In the genomic region with DNA sequence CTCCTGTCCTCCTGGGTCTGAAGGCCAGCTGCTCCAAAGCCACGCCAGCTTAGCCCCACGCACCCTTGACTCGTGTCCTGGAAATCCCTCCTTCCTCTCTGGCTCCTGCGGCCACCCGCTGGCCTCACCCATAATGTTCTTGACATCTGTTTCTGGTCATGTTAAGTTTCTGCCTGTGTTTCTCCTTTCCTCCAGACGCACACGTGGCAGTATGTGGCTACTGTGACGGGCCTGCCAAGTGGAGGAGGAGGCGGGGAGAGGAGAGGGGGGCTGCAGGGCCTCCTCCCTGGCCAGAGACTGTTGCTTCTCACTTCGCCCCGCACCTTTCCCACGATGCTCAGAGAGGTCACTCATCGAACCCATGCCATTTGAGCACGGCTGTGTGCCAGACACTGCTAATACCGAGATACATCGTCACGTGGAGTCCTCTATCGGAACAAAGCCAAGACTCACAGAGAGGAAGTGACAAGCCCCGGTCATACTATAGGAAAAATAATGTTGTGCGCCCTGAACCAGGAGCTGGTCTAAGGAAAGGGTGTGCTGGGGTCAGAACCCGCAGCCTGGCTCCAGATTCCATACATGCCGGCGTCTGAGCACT, we compare ENCODE assay signal across 1 cellular context.
TF ChIP-seq lines count a peak whose summit lies in the region.

No MANE protein-coding gene starts in this region.

TF ChIP-seq in HCT116, 20 proteins besides CTCF, POLR2A, EP300 and RAD21 (continued from another document):
- TF ChIP-seq, protein P1, sequence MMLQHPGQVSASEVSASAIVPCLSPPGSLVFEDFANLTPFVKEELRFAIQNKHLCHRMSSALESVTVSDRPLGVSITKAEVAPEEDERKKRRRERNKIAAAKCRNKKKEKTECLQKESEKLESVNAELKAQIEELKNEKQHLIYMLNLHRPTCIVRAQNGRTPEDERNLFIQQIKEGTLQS (IDR thresholded peaks at IDR 0.05): no peak
- TF ChIP-seq TCF7L2 (IDR thresholded peaks at IDR 0.05; ENCODE audit: borderline replicate concordance, extremely low read depth, insufficient read depth, insufficient read length): no peak
- TF ChIP-seq, protein P2, sequence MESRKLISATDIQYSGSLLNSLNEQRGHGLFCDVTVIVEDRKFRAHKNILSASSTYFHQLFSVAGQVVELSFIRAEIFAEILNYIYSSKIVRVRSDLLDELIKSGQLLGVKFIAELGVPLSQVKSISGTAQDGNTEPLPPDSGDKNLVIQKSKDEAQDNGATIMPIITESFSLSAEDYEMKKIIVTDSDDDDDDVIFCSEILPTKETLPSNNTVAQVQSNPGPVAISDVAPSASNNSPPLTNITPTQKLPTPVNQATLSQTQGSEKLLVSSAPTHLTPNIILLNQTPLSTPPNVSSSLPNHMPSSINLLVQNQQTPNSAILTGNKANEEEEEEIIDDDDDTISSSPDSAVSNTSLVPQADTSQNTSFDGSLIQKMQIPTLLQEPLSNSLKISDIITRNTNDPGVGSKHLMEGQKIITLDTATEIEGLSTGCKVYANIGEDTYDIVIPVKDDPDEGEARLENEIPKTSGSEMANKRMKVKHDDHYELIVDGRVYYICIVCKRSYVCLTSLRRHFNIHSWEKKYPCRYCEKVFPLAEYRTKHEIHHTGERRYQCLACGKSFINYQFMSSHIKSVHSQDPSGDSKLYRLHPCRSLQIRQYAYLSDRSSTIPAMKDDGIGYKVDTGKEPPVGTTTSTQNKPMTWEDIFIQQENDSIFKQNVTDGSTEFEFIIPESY (IDR thresholded peaks at IDR 0.05; ENCODE audit: extremely low read depth, insufficient replicate concordance, low read length): no peak
- TF ChIP-seq ELF1 (IDR thresholded peaks at IDR 0.05; ENCODE audit: borderline replicate concordance, low read depth): no peak
- no peak for TF ChIP-seq SRF (IDR thresholded peaks at IDR 0.05; ENCODE audit: low read depth)
- TF ChIP-seq, protein P3, sequence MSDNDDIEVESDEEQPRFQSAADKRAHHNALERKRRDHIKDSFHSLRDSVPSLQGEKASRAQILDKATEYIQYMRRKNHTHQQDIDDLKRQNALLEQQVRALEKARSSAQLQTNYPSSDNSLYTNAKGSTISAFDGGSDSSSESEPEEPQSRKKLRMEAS (IDR thresholded peaks at IDR 0.05): no peak
- no peak for TF ChIP-seq JUND (IDR thresholded peaks at IDR 0.05)
